1 cellular context compared by ENCODE assay signal in genomic region chr5:147963948-147964693, GRCh38.
TF ChIP-seq lines count a peak whose summit lies in the region.

No MANE protein-coding gene starts in this region.

TF ChIP-seq in HepG2, 621 proteins besides CTCF, POLR2A, EP300 and RAD21 (continued from another document):
- no peak for TF ChIP-seq MBD4 (IDR thresholded peaks at IDR 0.05; ENCODE audit: borderline replicate concordance, low read length)
- TF ChIP-seq ZNF772 (CRISPR knock-in tag; IDR thresholded peaks at IDR 0.05) = no peak
- TF ChIP-seq KMT2B (CRISPR knock-in tag; IDR thresholded peaks at IDR 0.05) = no peak
- no peak for TF ChIP-seq KAT2B (IDR thresholded peaks at IDR 0.05; ENCODE audit: borderline replicate concordance, low read depth, low read length)
- TF ChIP-seq ZNF329 (CRISPR knock-in tag; IDR thresholded peaks at IDR 0.05; ENCODE audit: low read depth) = no peak
- no peak for TF ChIP-seq TRIM22 (IDR thresholded peaks at IDR 0.05)
- no peak for TF ChIP-seq ZNF781 (CRISPR knock-in tag; IDR thresholded peaks at IDR 0.05; ENCODE audit: borderline replicate concordance, not compliant biosample characterization)
- TF ChIP-seq, protein P1, sequence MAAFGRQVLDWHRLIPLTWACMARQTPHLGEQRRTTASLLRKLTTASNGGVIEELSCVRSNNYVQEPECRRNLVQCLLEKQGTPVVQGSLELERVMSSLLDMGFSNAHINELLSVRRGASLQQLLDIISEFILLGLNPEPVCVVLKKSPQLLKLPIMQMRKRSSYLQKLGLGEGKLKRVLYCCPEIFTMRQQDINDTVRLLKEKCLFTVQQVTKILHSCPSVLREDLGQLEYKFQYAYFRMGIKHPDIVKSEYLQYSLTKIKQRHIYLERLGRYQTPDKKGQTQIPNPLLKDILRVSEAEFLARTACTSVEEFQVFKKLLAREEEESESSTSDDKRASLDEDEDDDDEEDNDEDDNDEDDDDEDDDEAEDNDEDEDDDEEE (CRISPR knock-in tag; IDR thresholded peaks at IDR 0.05) = no peak
- TF ChIP-seq NONO (IDR thresholded peaks at IDR 0.05) = no peak
- no peak for TF ChIP-seq NONO (CRISPR knock-in tag; conservative IDR thresholded peaks at IDR 0.05)
- no peak for TF ChIP-seq ZNF30 (CRISPR knock-in tag; IDR thresholded peaks at IDR 0.05)
- TF ChIP-seq ZNF841 (CRISPR knock-in tag; IDR thresholded peaks at IDR 0.05; ENCODE audit: borderline replicate concordance) = no peak
- no peak for TF ChIP-seq FOXO1 (CRISPR knock-in tag; IDR thresholded peaks at IDR 0.05)
- TF ChIP-seq DMTF1 (CRISPR knock-in tag; IDR thresholded peaks at IDR 0.05) = no peak
- no peak for TF ChIP-seq ZNF335 (CRISPR knock-in tag; IDR thresholded peaks at IDR 0.05)
- TF ChIP-seq ZNF574 (CRISPR knock-in tag; IDR thresholded peaks at IDR 0.05) = no peak
- TF ChIP-seq ZNF572 (CRISPR knock-in tag; IDR thresholded peaks at IDR 0.05) = no peak
TF ChIP-seq in HepG2: peak in this region for 0.
